21 cellular contexts compared by ENCODE assay signal in genomic region chr4:39754309-39754708, GRCh38. TPM values are rescaled to one million over a fixed set of nuclear protein-coding genes. Genes with fewer than 3 reads are reported as not detected.
DNase-seq lines count a peak whose midpoint lies in the region; ATAC-seq lines count a peak whose summit lies in the region.
"Had no signal": no experiment of that assay in that cellular context is flagged by ENCODE, and none has a peak within 500 bp of the region (broad histone marks: within the 10 kb centered on the region; RNA-seq: fewer than 3 reads in every experiment).

No MANE protein-coding gene starts in this region.

- intact Hi-C loops in activated CD4-positive, alpha-beta memory T cell treated with anti-CD3 and anti-CD28 coated beads for 36 hours (cut with micrococcal nuclease), result no loop called here

- peaks cover 13% of the 10 kb centered on the region for H3K36me3 Mint-ChIP-seq in activated CD4-positive, alpha-beta memory T cell treated with anti-CD3 and anti-CD28 coated beads for 36 hours
- H3K36me3 Mint-ChIP-seq in activated CD4-positive, alpha-beta memory T cell treated with anti-CD3 and anti-CD28 coated beads, Interleukin-2, amount 10 ng/mL, durations not matched to agents 7 days and 5 days (ENCODE audit: low read depth), result peaks cover 41% of the 10 kb centered on the region
- H3K36me3 Mint-ChIP-seq in T-cell (peaks cover 29% of the 10 kb centered on the region), memory B cell (peaks cover 16% of the 10 kb centered on the region)
- peaks cover 30% of the 10 kb centered on the region for H3K36me3 Mint-ChIP-seq in effector memory CD8-positive, alpha-beta T cell (ENCODE audit: insufficient read depth)

- CTCF ChIA-PET in activated CD4-positive, alpha-beta memory T cell treated with anti-CD3 and anti-CD28 coated beads for 36 hours (lab: Charles Lee), result interaction anchor here (0.9 kb wide), 1 partner anchor 8 kb away, joined by 3 read pairs; no protein-coding TSS in a partner anchor
- CTCF ChIA-PET in activated CD4-positive, alpha-beta memory T cell treated with anti-CD3 and anti-CD28 coated beads, Interleukin-2, amount 10 ng/mL, durations not matched to agents 7 days and 5 days (lab: Charles Lee), result no interaction called here
- CTCF ChIA-PET in T-cell (lab: Charles Lee), result no interaction called here

- H3K27ac Mint-ChIP-seq in activated CD4-positive, alpha-beta memory T cell treated with anti-CD3 and anti-CD28 coated beads for 36 hours, result peak overlapping the region; percentile 39
- H3K27ac Mint-ChIP-seq in activated CD4-positive, alpha-beta memory T cell treated with anti-CD3 and anti-CD28 coated beads, Interleukin-2, amount 10 ng/mL, durations not matched to agents 7 days and 5 days, result no peak overlapping the region
- H3K27ac Mint-ChIP-seq in T-cell, result peak overlapping the region; percentile 2 to 30
- H3K27ac Mint-ChIP-seq in memory B cell, result peak overlapping the region; percentile 29
- peak overlapping the region in 1 of 2 donors; percentile 3 for H3K27ac Mint-ChIP-seq in effector memory CD8-positive, alpha-beta T cell

- DNase-seq in activated CD4-positive, alpha-beta memory T cell treated with anti-CD3 and anti-CD28 coated beads for 36 hours, result no peak
- DNase-seq in activated CD4-positive, alpha-beta memory T cell treated with anti-CD3 and anti-CD28 coated beads, Interleukin-2, amount 10 ng/mL, durations not matched to agents 7 days and 5 days, result no peak
- no peak for DNase-seq in T-cell
- DNase-seq in memory B cell (ENCODE audit: low spot score in 2 of 2), result no peak
- DNase-seq in NCI-H510A (lab: John Stamatoyannopoulos, UW), result no peak
- no peak for DNase-seq in effector memory CD8-positive, alpha-beta T cell
- no peak for DNase-seq in hippocampal formation (lab: John Stamatoyannopoulos, UW)
- DNase-seq: 8988T; activated CD4-positive, alpha-beta T cell treated with anti-CD3 and anti-CD28 coated beads for 48 hours; activated CD8-positive, alpha-beta memory T cell treated with anti-CD3 and anti-CD28 coated beads, Interleukin-2, amount 50 U/mL, for 48 hours; anterior cingulate cortex; BE2C; mammary epithelial cell; NCI-H1105 treated with DMSO at 0.1 percent for 48 hours; NCI-H2081; right cardiac atrium; stimulated activated CD8-positive, alpha-beta memory T cell treated with anti-CD3 and anti-CD28 coated beads, Interleukin-4, amount 100 ng/mL, for 48 hours; SW 1271; uterus had no signal

- no peaks in the 10 kb centered on the region for H3K27me3 Mint-ChIP-seq in activated CD4-positive, alpha-beta memory T cell treated with anti-CD3 and anti-CD28 coated beads for 36 hours
- H3K27me3 Mint-ChIP-seq in activated CD4-positive, alpha-beta memory T cell treated with anti-CD3 and anti-CD28 coated beads, Interleukin-2, amount 10 ng/mL, durations not matched to agents 7 days and 5 days, result no peaks in the 10 kb centered on the region
- H3K27me3 Mint-ChIP-seq in T-cell (no peaks in the 10 kb centered on the region), memory B cell (no peaks in the 10 kb centered on the region)
- H3K27me3 Mint-ChIP-seq in effector memory CD8-positive, alpha-beta T cell, result no peaks in the 10 kb centered on the region

- H3K4me3 Mint-ChIP-seq in activated CD4-positive, alpha-beta memory T cell treated with anti-CD3 and anti-CD28 coated beads for 36 hours, result no peak overlapping the region
- H3K4me3 Mint-ChIP-seq in activated CD4-positive, alpha-beta memory T cell treated with anti-CD3 and anti-CD28 coated beads, Interleukin-2, amount 10 ng/mL, durations not matched to agents 7 days and 5 days, result no peak overlapping the region
- no peak overlapping the region for H3K4me3 Mint-ChIP-seq in T-cell
- peak overlapping the region; percentile 37 for H3K4me3 Mint-ChIP-seq in memory B cell
- no peak overlapping the region for H3K4me3 Mint-ChIP-seq in effector memory CD8-positive, alpha-beta T cell

- H3K4me1 Mint-ChIP-seq in activated CD4-positive, alpha-beta memory T cell treated with anti-CD3 and anti-CD28 coated beads for 36 hours (ENCODE audit: low read depth), result peaks cover 8% of the 10 kb centered on the region
- H3K4me1 Mint-ChIP-seq in activated CD4-positive, alpha-beta memory T cell treated with anti-CD3 and anti-CD28 coated beads, Interleukin-2, amount 10 ng/mL, durations not matched to agents 7 days and 5 days, result peaks cover 2% of the 10 kb centered on the region
- H3K4me1 Mint-ChIP-seq in T-cell (peaks cover 5 to 15% (median 10%) of the 10 kb centered on the region in 3 donors), memory B cell (peaks cover 17% of the 10 kb centered on the region)
- H3K4me1 Mint-ChIP-seq in effector memory CD8-positive, alpha-beta T cell (ENCODE audit: low read depth in 2 of 2), result peaks cover 3 to 17% of the 10 kb centered on the region in 2 donors

- ATAC-seq in GM21360 (IDR thresholded peaks at IDR 0.05; ENCODE audit: unreplicated experiment) (peak; percentile 57), T-cell (replicated peaks in 1 of 4) (no peak), memory B cell (ENCODE audit: low read depth) (peak; percentile 24)
- no peak for ATAC-seq in effector memory CD8-positive, alpha-beta T cell (replicated peaks)
- ATAC-seq: right cardiac atrium, Right ventricle myocardium inferior had no signal

- H3K9me3 Mint-ChIP-seq in activated CD4-positive, alpha-beta memory T cell treated with anti-CD3 and anti-CD28 coated beads for 36 hours, result no peaks in the 10 kb centered on the region
- H3K9me3 Mint-ChIP-seq in activated CD4-positive, alpha-beta memory T cell treated with anti-CD3 and anti-CD28 coated beads, Interleukin-2, amount 10 ng/mL, durations not matched to agents 7 days and 5 days, result no peaks in the 10 kb centered on the region
- H3K9me3 Mint-ChIP-seq in T-cell (no peaks in the 10 kb centered on the region), memory B cell (no peaks in the 10 kb centered on the region)
- no peaks in the 10 kb centered on the region for H3K9me3 Mint-ChIP-seq in effector memory CD8-positive, alpha-beta T cell

- POLR2A ChIA-PET in activated CD4-positive, alpha-beta memory T cell treated with anti-CD3 and anti-CD28 coated beads for 36 hours (lab: Charles Lee), result no interaction called here
- POLR2A ChIA-PET in activated CD4-positive, alpha-beta memory T cell treated with anti-CD3 and anti-CD28 coated beads, Interleukin-2, amount 10 ng/mL, durations not matched to agents 7 days and 5 days (lab: Charles Lee), result no interaction called here
- POLR2A ChIA-PET in T-cell (lab: Charles Lee), result interaction anchor here in 1 of 2 donors (0.5 kb wide), 1 partner anchor 101 kb away, joined by 3 read pairs; no protein-coding TSS in a partner anchor

RNA-seq across cellular contexts. Expression of gene UBE2K, which starts 56.4 kb away (rescaled TPM):
- 10 to 100 TPM; 81.4 to 83.5 TPM for total RNA-seq in activated CD4-positive, alpha-beta memory T cell treated with anti-CD3 and anti-CD28 coated beads for 36 hours
- 10 to 100 TPM; 82.3 to 86.5 TPM for total RNA-seq in activated CD4-positive, alpha-beta memory T cell treated with anti-CD3 and anti-CD28 coated beads, Interleukin-2, amount 10 ng/mL, durations not matched to agents 7 days and 5 days
- 10 to 100 TPM; 32.5 to 46.9 (median 44.0) TPM for total RNA-seq in T-cell

Comparison
In these comparisons a context has a peak if more than half of its experiments do, and no peak if none do; other contexts are left out.
1. ATAC-seq: peak in GM21360 (single experiment) and memory B cell (single experiment); none in T-cell (0 of 4) and effector memory CD8-positive, alpha-beta T cell (single experiment).